In genomic region chr17:42740699-42741098, GRCh38 we compare ENCODE assay signal across 1 cellular context.
TF ChIP-seq lines count a peak whose summit lies in the region.

No MANE protein-coding gene starts in this region.

TF ChIP-seq in HepG2, 621 proteins besides CTCF, POLR2A, EP300 and RAD21:
- TF ChIP-seq ELF1 (CRISPR knock-in tag; IDR thresholded peaks at IDR 0.05) (no peak), E2F2 (CRISPR knock-in tag; IDR thresholded peaks at IDR 0.05; ENCODE audit: borderline replicate concordance) (no peak), ZSCAN5A (CRISPR knock-in tag; IDR thresholded peaks at IDR 0.05; ENCODE audit: borderline replicate concordance) (no peak), SATB2 (CRISPR knock-in tag; IDR thresholded peaks at IDR 0.05) (no peak), POLR2G (IDR thresholded peaks at IDR 0.05; ENCODE audit: low read depth, low read length) (no peak), PLRG1 (conservative IDR thresholded peaks at IDR 0.05) (no peak), STAG1 (CRISPR knock-in tag; IDR thresholded peaks at IDR 0.05) (no peak), TBX2 (CRISPR knock-in tag; IDR thresholded peaks at IDR 0.05; ENCODE audit: borderline replicate concordance) (no peak), DZIP1 (CRISPR knock-in tag; IDR thresholded peaks at IDR 0.05) (no peak), SMAD3 (CRISPR knock-in tag; IDR thresholded peaks at IDR 0.05) (no peak), PRPF4 (IDR thresholded peaks at IDR 0.05; ENCODE audit: low read depth, low read length, poor library complexity, severe bottlenecking) (no peak), ATF6 (CRISPR knock-in tag; conservative IDR thresholded peaks at IDR 0.05) (no peak), SYNCRIP (IDR thresholded peaks at IDR 0.05; ENCODE audit: insufficient read depth, low read depth, low read length) (no peak), STAT5B (CRISPR knock-in tag; IDR thresholded peaks at IDR 0.05) (no peak), DDIT3 (CRISPR knock-in tag; IDR thresholded peaks at IDR 0.05) (no peak)
